Comparison of ENCODE assay signal across 1 cellular context in genomic region chr10:22314852-22315251, GRCh38.
TF ChIP-seq lines count a peak whose summit lies in the region.

No MANE protein-coding gene starts in this region.

TF ChIP-seq in GM23338, 12 proteins besides CTCF, POLR2A, EP300 and RAD21:
- TF ChIP-seq REST (IDR thresholded peaks at IDR 0.05; ENCODE audit: unreplicated experiment), result no peak
- no peak for TF ChIP-seq NANOG (IDR thresholded peaks at IDR 0.05; ENCODE audit: borderline replicate concordance)
